In genomic region chr9:134162926-134163373, GRCh38 we compare ENCODE assay signal across 9 cellular contexts. TPM values are rescaled to one million over a fixed set of nuclear protein-coding genes. Genes with fewer than 3 reads are reported as not detected.
DNase-seq lines count a peak whose midpoint lies in the region; ATAC-seq and TF ChIP-seq lines count a peak whose summit lies in the region.
"Had no signal": no experiment of that assay in that cellular context is flagged by ENCODE, and none has a peak within 500 bp of the region (broad histone marks: within the 10 kb centered on the region; RNA-seq: fewer than 3 reads in every experiment).

No MANE protein-coding gene starts in this region.

- no peak overlapping the region for H2BK120ac ChIP-seq in IMR-90 (ENCODE audit: low read depth, low read length)

- TF ChIP-seq POLR2A in IMR-90 (IDR thresholded peaks at IDR 0.05; ENCODE audit: low read depth, low read length), result no peak

- H3K9me3 Mint-ChIP-seq in CD4-positive, alpha-beta memory T cell, result peaks cover 0 to 2% (median 0%) of the 10 kb centered on the region in 8 donors
- no peaks in the 10 kb centered on the region for H3K9me3 Mint-ChIP-seq in natural killer cell treated with Interleukin-12 subunit alpha and Interleukin-12 subunit beta and Interleukin-15 and Interleukin-18, amount 100 ng/mL, for 72 hours
- peaks cover 10% of the 10 kb centered on the region for H3K9me3 Mint-ChIP-seq in glutamatergic neuron (ENCODE audit: unreplicated experiment)

- H3K27me3 ChIP-seq in CD4-positive, alpha-beta memory T cell (ENCODE audit: insufficient read depth, low read length), result no peaks in the 10 kb centered on the region
- H3K27me3 ChIP-seq in IMR-90 (ENCODE audit: control insufficient read depth, insufficient read depth, low read length), result no peaks in the 10 kb centered on the region
- no peaks in the 10 kb centered on the region for H3K27me3 ChIP-seq in colonic mucosa
- H3K27me3 ChIP-seq: SJSA1 had no signal

- no peak for TF ChIP-seq RAD21 in IMR-90 (IDR thresholded peaks at IDR 0.05; ENCODE audit: low read length)

- H2AFZ ChIP-seq in IMR-90 (replicated peaks; ENCODE audit: low read length, poor library complexity), result peak overlapping the region; percentile 97

- peaks cover 8 to 28% (median 12%) of the 10 kb centered on the region in 4 donors for H3K4me1 Mint-ChIP-seq in CD4-positive, alpha-beta memory T cell
- peaks cover 14 to 18% of the 10 kb centered on the region in 2 donors for H3K4me1 Mint-ChIP-seq in natural killer cell treated with Interleukin-12 subunit alpha and Interleukin-12 subunit beta and Interleukin-15 and Interleukin-18, amount 100 ng/mL, for 72 hours (ENCODE audit: low read depth in 2 of 2)
- peaks cover 3% of the 10 kb centered on the region for H3K4me1 Mint-ChIP-seq in glutamatergic neuron (ENCODE audit: low read depth, unreplicated experiment)

- no peak overlapping the region for H3K4me2 ChIP-seq in IMR-90 (ENCODE audit: low read depth, low read length)

- H3K9me3 ChIP-seq in CD4-positive, alpha-beta memory T cell (ENCODE audit: control insufficient read depth in 1 of 2, low read length in 2 of 2), result no peaks in the 10 kb centered on the region
- H3K9me3 ChIP-seq in IMR-90 (ENCODE audit: control insufficient read depth, insufficient read depth, low read length), result no peaks in the 10 kb centered on the region
- H3K9me3 ChIP-seq in colonic mucosa, result no peaks in the 10 kb centered on the region
- H3K9me3 ChIP-seq: SJSA1 had no signal

- intact Hi-C loops in CD4-positive, alpha-beta memory T cell (cut with micrococcal nuclease), result no loop called here
- intact Hi-C loops in IMR-90 (cut with micrococcal nuclease) (loop anchor here (10.0 kb wide), 1 partner anchor 482 kb away; the partner anchor contains the start of gene COL5A1), colonic mucosa (cut with DNase I) (no loop called here)

- peaks cover 16% of the 10 kb centered on the region; the same call in 1 of the 2 replicates for H3K9me1 ChIP-seq in IMR-90 (ENCODE audit: insufficient read depth, low read length)

- no TSS peak for BruUV-seq in IMR-90 (replicated peaks; lab: Mats Ljungman, UMichigan)

- H4K91ac ChIP-seq in IMR-90 (ENCODE audit: insufficient read depth, low read depth, low read length), result 0 out of 2 replicates have a peak overlapping the region, but pooled peaks have one; percentile 37

- no peak overlapping the region for H3K14ac ChIP-seq in IMR-90 (replicated peaks; ENCODE audit: low read depth, low read length)

- H3K4ac ChIP-seq in IMR-90 (ENCODE audit: low read depth, low read length), result peak overlapping the region; percentile 70

- H2AK5ac ChIP-seq in IMR-90 (ENCODE audit: low read depth, low read length), result no peak overlapping the region; the same call in 1 of the 2 replicates

- H3K4me3 Mint-ChIP-seq in CD4-positive, alpha-beta memory T cell, result peak overlapping the region in 6 of 8 donors; percentile 59 to 84 (median 68)
- peak overlapping the region; percentile 45 for H3K4me3 Mint-ChIP-seq in natural killer cell treated with Interleukin-12 subunit alpha and Interleukin-12 subunit beta and Interleukin-15 and Interleukin-18, amount 100 ng/mL, for 72 hours
- no peak overlapping the region for H3K4me3 Mint-ChIP-seq in glutamatergic neuron (ENCODE audit: unreplicated experiment)

- H3K79me1 ChIP-seq in IMR-90 (ENCODE audit: low read depth in 1 of 2, low read length in 2 of 2), result peaks cover 0 to 8% of the 10 kb centered on the region in 2 experiments; a peak in 2 of 4 replicates

- POLR2A ChIA-PET in CD4-positive, alpha-beta memory T cell (lab: Charles Lee; ENCODE audit: partially characterized antibody), result interaction anchor here (0.9 to 4.0 kb wide), 10 partner anchors 22 to 293 kb away, joined by 3 to 84 read pairs (median 12); partner anchors contain the start of genes BRD3, BRD3OS and WDR5
- POLR2A ChIA-PET in IMR-90 (lab: Charles Lee; ENCODE audit: unreplicated experiment), result no interaction called here

- TF ChIP-seq CTCF in IMR-90 (conservative IDR thresholded peaks at IDR 0.05; ENCODE audit: low read depth, low read length), result no peak
- TF ChIP-seq CTCF in colonic mucosa (IDR thresholded peaks at IDR 0.05), result no peak
- no peak for TF ChIP-seq CTCF in glutamatergic neuron (IDR thresholded peaks at IDR 0.05; ENCODE audit: partially characterized antibody, unreplicated experiment)

- no peak overlapping the region; the same call in 1 of the 2 replicates for H4K5ac ChIP-seq in IMR-90 (ENCODE audit: low read depth, low read length)

- in situ Hi-C loops in IMR-90 (cut with MboI; ENCODE audit: low sequenced_read_pairs), result loop anchor here (10.0 kb wide), 1 partner anchor 502 kb away; no protein-coding TSS in a partner anchor

- H2BK20ac ChIP-seq in IMR-90 (ENCODE audit: low read depth, low read length), result no peak overlapping the region

- H2AK9ac ChIP-seq in IMR-90 (replicated peaks; ENCODE audit: low read depth, low read length, poor library complexity), result peak overlapping the region; percentile 87

- peaks cover 7 to 9% of the 10 kb centered on the region in 2 donors for H3K36me3 Mint-ChIP-seq in CD4-positive, alpha-beta memory T cell
- H3K36me3 Mint-ChIP-seq in natural killer cell treated with Interleukin-12 subunit alpha and Interleukin-12 subunit beta and Interleukin-15 and Interleukin-18, amount 100 ng/mL, for 72 hours, result no peaks in the 10 kb centered on the region
- peaks cover 9% of the 10 kb centered on the region for H3K36me3 Mint-ChIP-seq in glutamatergic neuron (ENCODE audit: unreplicated experiment)

- no peak overlapping the region for H3K18ac ChIP-seq in IMR-90 (ENCODE audit: low read depth, low read length)

- dilution Hi-C loops in IMR-90 (cut with HindIII; ENCODE audit: low sequenced_read_pairs, unreplicated experiment), result no loop called here

- no peak overlapping the region for H2BK5ac ChIP-seq in IMR-90 (ENCODE audit: low read depth, low read length, poor library complexity, severe bottlenecking)

- peak overlapping the region; percentile 87 to 92; a peak in 1 of 4 replicates for H4K8ac ChIP-seq in IMR-90 (ENCODE audit: low read depth in 2 of 2, low read length in 2 of 2)

- H3K27ac ChIP-seq in CD4-positive, alpha-beta memory T cell (ENCODE audit: low read depth, low read length), result no peak overlapping the region
- no peak overlapping the region for H3K27ac ChIP-seq in IMR-90 (ENCODE audit: insufficient read depth, low read length)
- no peak overlapping the region for H3K27ac ChIP-seq in colonic mucosa
- H3K27ac ChIP-seq: SJSA1 had no signal

- H2BK15ac ChIP-seq in IMR-90 (ENCODE audit: low read depth, low read length), result no peak overlapping the region

- no peaks in the 10 kb centered on the region for H3K36me3 ChIP-seq in CD4-positive, alpha-beta memory T cell (ENCODE audit: insufficient read depth, low read length)
- H3K36me3 ChIP-seq in IMR-90 (ENCODE audit: control insufficient read depth, insufficient read depth, low read length) (peaks cover 9% of the 10 kb centered on the region), colonic mucosa (no peaks in the 10 kb centered on the region)

- 0 out of 2 replicates have a peak overlapping the region, but pooled peaks have one; percentile 8 for H3K9ac ChIP-seq in IMR-90 (ENCODE audit: low read depth, low read length)
- H3K9ac ChIP-seq in colonic mucosa (ENCODE audit: low read depth in 2 of 2, low read length in 2 of 2), result peak overlapping the region; percentile 75 to 82

- 54% methylated on average over 19 of the region's 26 CpGs; no CpG with 5 or more reads in 1 of the 2 experiments for WGBS in IMR-90 (ENCODE audit: extremely low coverage in 2 of 2, insufficient read length in 1 of 2), 2 experiments

- H4K20me1 ChIP-seq in IMR-90 (ENCODE audit: insufficient read depth, low read length), result no peaks in the 10 kb centered on the region

- CTCF ChIA-PET in CD4-positive, alpha-beta memory T cell (lab: Charles Lee; ENCODE audit: partially characterized antibody), result interaction anchor here (1.0 to 3.6 kb wide), 5 partner anchors 22 to 280 kb away, joined by 3 to 10 read pairs (median 3); no protein-coding TSS in a partner anchor
- CTCF ChIA-PET in IMR-90 (lab: Yijun Ruan, JAX), result no interaction called here

- peaks cover 0 to 2% of the 10 kb centered on the region in 2 donors for H3K27me3 Mint-ChIP-seq in CD4-positive, alpha-beta memory T cell
- no peaks in the 10 kb centered on the region for H3K27me3 Mint-ChIP-seq in natural killer cell treated with Interleukin-12 subunit alpha and Interleukin-12 subunit beta and Interleukin-15 and Interleukin-18, amount 100 ng/mL, for 72 hours
- no peaks in the 10 kb centered on the region for H3K27me3 Mint-ChIP-seq in glutamatergic neuron (ENCODE audit: unreplicated experiment)

- H3K4me3 ChIP-seq in CD4-positive, alpha-beta memory T cell (ENCODE audit: low read length in 2 of 2), result no peak overlapping the region
- H3K4me3 ChIP-seq in IMR-90 (ENCODE audit: insufficient read depth, low read depth, low read length) (no peak overlapping the region), colonic mucosa (no peak overlapping the region)
- H3K4me3 ChIP-seq: SJSA1 had no signal

- no peak for DNase-seq in CD4-positive, alpha-beta memory T cell
- DNase-seq in IMR-90 (no peak), colonic mucosa (no peak), glutamatergic neuron (no peak), iPS-NIHi7 (ENCODE audit: extremely low spot score) (no peak)
- no peak for DNase-seq in natural killer cell treated with Interleukin-12 subunit alpha and Interleukin-12 subunit beta and Interleukin-15 and Interleukin-18, amount 100 ng/mL, for 72 hours (ENCODE audit: low spot score)

- peaks cover 9% of the 10 kb centered on the region for H3K4me1 ChIP-seq in CD4-positive, alpha-beta memory T cell (ENCODE audit: insufficient read depth, low read length)
- H3K4me1 ChIP-seq in IMR-90 (ENCODE audit: control insufficient read depth, insufficient read depth, low read length), result peaks cover 5% of the 10 kb centered on the region
- H3K4me1 ChIP-seq in colonic mucosa, result peaks cover 7% of the 10 kb centered on the region

- H3K23ac ChIP-seq in IMR-90 (ENCODE audit: low read depth, low read length), result no peak overlapping the region

- H3K56ac ChIP-seq in IMR-90 (ENCODE audit: extremely low read depth, insufficient read depth, low read length), result no peak overlapping the region

- ATAC-seq in IMR-90 (ENCODE audit: low read depth), result no peak
- no peak for ATAC-seq in natural killer cell treated with Interleukin-12 subunit alpha and Interleukin-12 subunit beta and Interleukin-15 and Interleukin-18, amount 100 ng/mL, for 72 hours
- ATAC-seq in SK-N-SH treated with all-trans-retinoic acid at 6 μM for 48 hours, result no peak
- no peak for ATAC-seq in HG03139 (IDR thresholded peaks at IDR 0.05; ENCODE audit: unreplicated experiment)

- H3K27ac Mint-ChIP-seq in CD4-positive, alpha-beta memory T cell, result peak overlapping the region in 5 of 7 donors; percentile 32 to 89 (median 81)
- peak overlapping the region; percentile 67 to 76 for H3K27ac Mint-ChIP-seq in natural killer cell treated with Interleukin-12 subunit alpha and Interleukin-12 subunit beta and Interleukin-15 and Interleukin-18, amount 100 ng/mL, for 72 hours
- no peak overlapping the region for H3K27ac Mint-ChIP-seq in glutamatergic neuron (ENCODE audit: unreplicated experiment)

RNA-seq across cellular contexts. Expression of gene RNU6ATAC, which starts 1.4 kb away (rescaled TPM):
- total RNA-seq in CD4-positive, alpha-beta memory T cell, result 100 to 1,000 TPM; 102 to 106 TPM
- polyA plus RNA-seq in CD4-positive, alpha-beta memory T cell, result not detected
- total RNA-seq in IMR-90 (2012; rRNA removed) (under 0.01 TPM in 1 of 2 replicates, not detected in the other), colonic mucosa (100 to 1,000 TPM in 1 of 2 donors, 10 to 100 TPM in 1; 23.0 to 104 TPM), glutamatergic neuron (ENCODE audit: unreplicated experiment) (121 TPM)
- not detected in 2 replicates for polyA plus RNA-seq in IMR-90 (2012; rRNA removed)
- not detected in 2 replicates for polyA plus RNA-seq in IMR-90 (2012; cell fraction: cytosol; rRNA removed)
- not detected in 2 replicates for polyA plus RNA-seq in IMR-90 (2012; cell fraction: nucleus; rRNA removed; ENCODE audit: low replicate concordance)
- 10 to 100 TPM; 33.5 to 41.1 TPM for total RNA-seq in natural killer cell treated with Interleukin-12 subunit alpha and Interleukin-12 subunit beta and Interleukin-15 and Interleukin-18, amount 100 ng/mL, for 72 hours
- total RNA-seq: SJSA1 had no signal

RNA-seq across cellular contexts. Expression of gene WDR5, which starts 27.1 kb away (rescaled TPM):
- 10 to 100 TPM; 30.3 to 32.7 TPM for total RNA-seq in CD4-positive, alpha-beta memory T cell
- polyA plus RNA-seq in CD4-positive, alpha-beta memory T cell, result 10 to 100 TPM; 14.6 to 16.5 TPM
- total RNA-seq in IMR-90 (2012; rRNA removed) (18.3 and 19.2 TPM in 2 replicates), colonic mucosa (10 to 100 TPM; 22.6 to 38.2 TPM), glutamatergic neuron (ENCODE audit: unreplicated experiment) (45.9 TPM)
- polyA plus RNA-seq in IMR-90 (2012; rRNA removed), result 25.7 and 26.6 TPM in 2 replicates
- 18.5 and 20.0 TPM in 2 replicates for polyA plus RNA-seq in IMR-90 (2012; cell fraction: cytosol; rRNA removed)
- 55.4 and 56.4 TPM in 2 replicates for polyA plus RNA-seq in IMR-90 (2012; cell fraction: nucleus; rRNA removed; ENCODE audit: low replicate concordance)
- 10 to 100 TPM; 32.6 to 63.7 TPM for total RNA-seq in natural killer cell treated with Interleukin-12 subunit alpha and Interleukin-12 subunit beta and Interleukin-15 and Interleukin-18, amount 100 ng/mL, for 72 hours

Comparison
In these comparisons a context has a peak if more than half of its experiments do, and no peak if none do; other contexts are left out.
1. RNA of gene RNU6ATAC, which starts 1.4 kb away (total RNA-seq): 121 TPM in glutamatergic neuron (single experiment), 102 to 106 TPM in CD4-positive, alpha-beta memory T cell, 23.0 to 104 TPM in colonic mucosa and 33.5 to 41.1 TPM in natural killer cell treated with Interleukin-12 subunit alpha and Interleukin-12 subunit beta and Interleukin-15 and Interleukin-18, amount 100 ng/mL, for 72 hours; under 0.01 TPM in IMR-90; every median in the first group is over 10 times any median in the second.